Comparison of ENCODE assay signal across 8 cellular contexts in the genomic region with DNA sequence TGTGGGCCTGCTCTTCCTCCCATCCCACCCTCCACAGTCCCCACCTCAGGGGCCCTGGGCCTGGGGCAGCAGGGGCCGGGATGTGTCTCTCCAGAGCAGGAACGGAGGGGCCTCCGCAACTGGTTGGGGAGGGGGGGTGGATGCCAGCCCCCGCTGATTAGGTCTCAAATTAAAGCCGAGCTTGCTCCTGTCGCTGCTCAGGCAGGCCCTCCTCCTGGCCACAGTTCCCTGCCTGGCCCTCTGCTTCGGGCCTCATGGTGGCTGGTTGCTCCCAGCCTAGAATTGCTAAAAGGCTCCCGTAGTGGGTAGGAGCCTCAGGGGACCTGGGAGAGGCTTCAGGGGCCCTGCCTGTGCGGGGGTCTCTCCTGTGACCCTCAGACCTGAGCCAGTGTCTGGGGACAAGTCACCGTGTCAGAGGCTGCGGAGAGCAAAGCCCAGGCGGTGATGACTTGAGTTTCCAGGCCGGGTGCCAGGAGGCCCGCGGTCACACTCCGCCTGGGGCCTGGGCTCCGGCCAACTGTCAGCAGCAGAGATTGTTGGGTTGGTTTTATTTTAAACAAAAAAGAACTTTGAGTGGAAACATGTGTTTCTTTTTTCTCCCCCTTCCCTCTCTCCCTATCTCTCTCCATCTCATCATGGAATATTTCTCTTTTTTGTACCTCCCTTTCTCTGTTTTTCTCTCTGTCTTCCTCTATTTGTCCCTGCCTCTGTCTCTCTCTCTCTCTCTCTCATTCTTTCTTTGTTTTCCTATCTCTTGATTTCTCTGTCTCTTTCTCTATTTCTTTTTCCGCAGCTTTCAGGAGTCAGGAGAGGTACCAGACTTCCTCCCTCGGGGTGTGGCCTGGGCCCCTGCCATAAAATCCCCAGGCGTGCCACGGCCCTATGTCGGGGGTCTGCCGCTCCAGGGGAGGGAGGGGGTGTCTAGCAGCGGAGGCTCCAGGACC. TPM values are rescaled to one million over a fixed set of nuclear protein-coding genes. Genes with fewer than 3 reads are reported as not detected.
A peak's percentile ranks its signal among the peaks of the same experiment; 100 is the strongest.
DNase-seq lines count a peak whose midpoint lies in the region; ATAC-seq, FAIRE-seq and TF ChIP-seq lines count a peak whose summit lies in the region.

No MANE protein-coding gene starts in this region.

- POLR2A ChIA-PET in HepG2 (lab: Yijun Ruan, JAX) = interaction anchor here (1.2 to 1.7 kb wide), 3 partner anchors 11 to 32 kb away, joined by 4 to 9 read pairs (median 7); no protein-coding TSS in a partner anchor

- H3K36me3 Mint-ChIP-seq in activated T-cell treated with anti-CD3 and anti-CD28 coated beads, Interleukin-2, amount 50 U/mL, for 24 hours (ENCODE audit: low read depth) = no peaks in the 10 kb centered on the region

- H3K27me3 ChIP-seq in MG63 = no peaks in the 10 kb centered on the region
- H3K27me3 ChIP-seq in HepG2 (ENCODE audit: control insufficient read depth in 1 of 2, insufficient read depth in 2 of 2, low read length in 2 of 2) = peaks cover 5 to 17% of the 10 kb centered on the region in 2 experiments; a peak in 3 of 5 replicates
- H3K27me3 ChIP-seq in thoracic aorta (replicated peaks; ENCODE audit: insufficient read depth) = no peaks in the 10 kb centered on the region

- TF ChIP-seq RAD21 in HepG2 (CRISPR knock-in tag; IDR thresholded peaks at IDR 0.05) = no peak

- peak; percentile 32 for FAIRE-seq in A204.1 (lab: Jason Lieb, UNC)
- no peak for FAIRE-seq in HepG2 (lab: Jason Lieb, UNC)

- peak overlapping the region; percentile 74 for H3K4me2 ChIP-seq in HepG2 (ENCODE audit: low read depth, low read length)

- H3K4me1 ChIP-seq in HepG2 (ENCODE audit: insufficient read depth, low read length) = peaks cover 99% of the 10 kb centered on the region
- H3K4me1 ChIP-seq in thoracic aorta (ENCODE audit: control insufficient read depth in 1 of 2, low read depth in 2 of 2) = peaks cover 20 to 41% of the 10 kb centered on the region in 2 donors

- ATAC-seq in HepG2 = peak; percentile 58
- ATAC-seq in thoracic aorta (ENCODE audit: insufficient number of reproducible peaks, low FRiP score, low read depth) = peak; percentile 8
- ATAC-seq in GM21786 (IDR thresholded peaks at IDR 0.05; ENCODE audit: unreplicated experiment) = no peak

- peak in 1 of 2 experiments; percentile 32; a peak in 2 of 4 replicates for TF ChIP-seq POLR2A in HepG2 (IDR thresholded peaks at IDR 0.05; ENCODE audit: insufficient read depth in 1 of 2, low read depth in 2 of 2, low read length in 2 of 2)

- H3K27ac Mint-ChIP-seq in activated T-cell treated with anti-CD3 and anti-CD28 coated beads, Interleukin-2, amount 50 U/mL, for 24 hours = no peak overlapping the region

- H3K4me3 ChIP-seq in MG63 (no peak overlapping the region), HepG2 (replicated peaks in 1 of 3; ENCODE audit: insufficient read depth in 1 of 3, low read depth in 2 of 3, low read length in 3 of 3) (peak overlapping the region; percentile 23 to 63 (median 45); a peak in 5 of 6 replicates), thoracic aorta (peak overlapping the region; percentile 32)

- CTCF ChIA-PET in HepG2 (lab: Yijun Ruan, JAX; ENCODE audit: low intra/inter-chr PET ratio, low total read pairs) = no interaction called here

- peak overlapping the region; percentile 74 for H3K9ac ChIP-seq in HepG2 (ENCODE audit: insufficient read depth, low read depth, low read length)

- intact Hi-C loops in HepG2 (cut with micrococcal nuclease; ENCODE audit: unreplicated experiment) = no loop called here

- H3K9me3 ChIP-seq in MG63 (no peaks in the 10 kb centered on the region), HepG2 (ENCODE audit: low read length) (no peaks in the 10 kb centered on the region), thoracic aorta (no peaks in the 10 kb centered on the region)

- H3K4me3 Mint-ChIP-seq in activated T-cell treated with anti-CD3 and anti-CD28 coated beads, Interleukin-2, amount 50 U/mL, for 24 hours = no peak overlapping the region

- H4K20me1 ChIP-seq in HepG2 (ENCODE audit: insufficient read depth, low read length) = no peaks in the 10 kb centered on the region

- no peak for TF ChIP-seq EP300 in HepG2 (IDR thresholded peaks at IDR 0.05; ENCODE audit: low read depth in 2 of 2, low read length in 2 of 2)
- TF ChIP-seq EP300 in HepG2 (CRISPR knock-in tag; IDR thresholded peaks at IDR 0.05; ENCODE audit: borderline replicate concordance) = no peak

- in situ Hi-C loops in HepG2 (cut with HindIII; ENCODE audit: extremely low pct_ligation_motif_present, low pct_unique_long_range_greater_than_20kb) = no loop called here

- no peaks in the 10 kb centered on the region for H3K27me3 Mint-ChIP-seq in activated T-cell treated with anti-CD3 and anti-CD28 coated beads, Interleukin-2, amount 50 U/mL, for 24 hours

- H3K79me2 ChIP-seq in HepG2 (ENCODE audit: insufficient read depth, low read length) = no peaks in the 10 kb centered on the region

- no TSS peak for BruUV-seq in HepG2 (replicated peaks; lab: Mats Ljungman, UMichigan)

- DNase-seq in MG63 = peak; percentile 93
- peak; percentile 83 for DNase-seq in cerebellum (ENCODE audit: low spot score)
- no peak for DNase-seq in HepG2 (ENCODE audit: low spot score)
- peak; percentile 45 for DNase-seq in thoracic aorta (ENCODE audit: low spot score)
- no peak for DNase-seq in activated T-cell treated with anti-CD3 and anti-CD28 coated beads, Interleukin-2, amount 50 U/mL, for 24 hours
- no peak for DNase-seq in activated effector memory CD4-positive, alpha-beta T cell treated with Interleukin-2 at 50 U/mL for 16 hours

- peak overlapping the region; percentile 27 for H3K27ac ChIP-seq in HepG2 (ENCODE audit: extremely low read length, insufficient read depth, low read length)
- peak overlapping the region; percentile 67 to 86 for H3K27ac ChIP-seq in thoracic aorta

- H2AFZ ChIP-seq in HepG2 (ENCODE audit: low read length) = peak overlapping the region; percentile 50

- 15% methylated on average over 17 of the region's 24 CpGs for WGBS in HepG2 (ENCODE audit: low lambda C conversion rate)

- no peaks in the 10 kb centered on the region for H3K4me1 Mint-ChIP-seq in activated T-cell treated with anti-CD3 and anti-CD28 coated beads, Interleukin-2, amount 50 U/mL, for 24 hours (ENCODE audit: low read depth)

- no peaks in the 10 kb centered on the region for H3K9me3 Mint-ChIP-seq in activated T-cell treated with anti-CD3 and anti-CD28 coated beads, Interleukin-2, amount 50 U/mL, for 24 hours

- H3K36me3 ChIP-seq in MG63 (no peaks in the 10 kb centered on the region), HepG2 (replicated peaks in 1 of 2; ENCODE audit: control insufficient read depth in 1 of 2, insufficient read depth in 2 of 2, low read length in 2 of 2) (no peaks in the 10 kb centered on the region), thoracic aorta (no peaks in the 10 kb centered on the region)

- TF ChIP-seq CTCF in HepG2 (CRISPR knock-in tag; IDR thresholded peaks at IDR 0.05) (no peak), thoracic aorta (IDR thresholded peaks at IDR 0.05) (no peak)

RNA-seq across cellular contexts. Expression of gene EPHA2, which starts 20.0 kb away (rescaled TPM):
- 68.4 and 80.5 TPM in 2 replicates for total RNA-seq in MG63 (2014; rRNA removed; shearing (Covaris generic); ENCODE audit: low replicate concordance)
- 2.3 TPM for total RNA-seq in cerebellum
- 15.5 and 33.6 TPM in 2 replicates for total RNA-seq in HepG2 (2016; rRNA removed; fragmentation: Illumina TruSeq; extraction: Trizol)
- 6.7 and 7.8 TPM in 2 replicates for total RNA-seq in HepG2 (2016; cell fraction: cytosol; rRNA removed; fragmentation: Illumina TruSeq; extraction: Trizol; ENCODE audit: low read depth)
- total RNA-seq in HepG2 (2016; cell fraction: insoluble cytoplasmic fraction; rRNA removed; fragmentation: Illumina TruSeq; extraction: Trizol) = 10.8 and 35.8 TPM in 2 replicates
- 14.9 and 16.9 TPM in 2 replicates for total RNA-seq in HepG2 (2016; cell fraction: membrane; rRNA removed; fragmentation: Illumina TruSeq; extraction: Trizol)
- 41.9 and 47.9 TPM in 2 replicates for total RNA-seq in HepG2 (2016; cell fraction: nucleus; rRNA removed; fragmentation: Illumina TruSeq; extraction: Trizol)
- polyA plus RNA-seq in HepG2 (2011; rRNA removed) = 53.6 and 62.5 TPM in 2 replicates
- 39.1 and 62.9 TPM in 2 replicates for polyA plus RNA-seq in HepG2 (2011; cell fraction: cytosol; rRNA removed)
- 163 and 212 TPM in 2 replicates for polyA plus RNA-seq in HepG2 (2011; cell fraction: nucleus; rRNA removed)
- 25.4 and 56.3 TPM in 2 replicates for polyA plus RNA-seq in HepG2 (2012)
- polyA plus RNA-seq in HepG2 (2016; cell fraction: cytosol; fragmentation: Illumina TruSeq; extraction: Trizol; ENCODE audit: low read depth) = 2.1 and 2.2 TPM in 2 replicates
- 11.5 and 14.9 TPM in 2 replicates for polyA plus RNA-seq in HepG2 (2016; cell fraction: insoluble cytoplasmic fraction; fragmentation: Illumina TruSeq; extraction: Trizol; ENCODE audit: low read depth)
- polyA plus RNA-seq in HepG2 (2016; cell fraction: membrane; fragmentation: Illumina TruSeq; extraction: Trizol; ENCODE audit: low read depth) = 5.7 and 6.8 TPM in 2 replicates
- polyA plus RNA-seq in HepG2 (2016; cell fraction: nucleus; fragmentation: Illumina TruSeq; extraction: Trizol; ENCODE audit: insufficient read depth, low read depth) = 84.4 and 87.2 TPM in 2 replicates
- polyA minus RNA-seq in HepG2 (2011; rRNA and poly(A)+ RNA removed; ENCODE audit: low replicate concordance) = 69.9 and 218 TPM in 2 replicates
- polyA minus RNA-seq in HepG2 (2011; cell fraction: cytosol; rRNA and poly(A)+ RNA removed) = 72.7 and 86.9 TPM in 2 replicates
- polyA minus RNA-seq in HepG2 (2011; cell fraction: nucleus; rRNA and poly(A)+ RNA removed) = 65.6 and 79.3 TPM in 2 replicates
- total RNA-seq in thoracic aorta = 10 to 100 TPM; 20.3 to 32.9 TPM

RNA-seq across cellular contexts. Expression of gene ARHGEF19, which starts 36.6 kb away (rescaled TPM):
- 20.4 and 36.3 TPM in 2 replicates for total RNA-seq in MG63 (2014; rRNA removed; shearing (Covaris generic); ENCODE audit: low replicate concordance)
- total RNA-seq in cerebellum (0.64 TPM), HepG2 (2016; rRNA removed; fragmentation: Illumina TruSeq; extraction: Trizol) (1.8 and 2.0 TPM in 2 replicates), thoracic aorta (1 to 10 TPM; 8.1 to 8.5 TPM)
- 0.53 and 1.0 TPM in 2 replicates for total RNA-seq in HepG2 (2016; cell fraction: cytosol; rRNA removed; fragmentation: Illumina TruSeq; extraction: Trizol; ENCODE audit: low read depth)
- total RNA-seq in HepG2 (2016; cell fraction: insoluble cytoplasmic fraction; rRNA removed; fragmentation: Illumina TruSeq; extraction: Trizol) = 1.4 and 2.3 TPM in 2 replicates
- 1.3 and 1.5 TPM in 2 replicates for total RNA-seq in HepG2 (2016; cell fraction: membrane; rRNA removed; fragmentation: Illumina TruSeq; extraction: Trizol)
- 1.9 and 2.1 TPM in 2 replicates for total RNA-seq in HepG2 (2016; cell fraction: nucleus; rRNA removed; fragmentation: Illumina TruSeq; extraction: Trizol)
- 1.7 and 2.2 TPM in 2 replicates for polyA plus RNA-seq in HepG2 (2011; rRNA removed)
- polyA plus RNA-seq in HepG2 (2011; cell fraction: cytosol; rRNA removed) = 1.7 and 2.2 TPM in 2 replicates
- polyA plus RNA-seq in HepG2 (2011; cell fraction: nucleus; rRNA removed) = 9.9 and 10.1 TPM in 2 replicates
- polyA plus RNA-seq in HepG2 (2012) = 0.88 and 1.6 TPM in 2 replicates
- polyA plus RNA-seq in HepG2 (2016; cell fraction: cytosol; fragmentation: Illumina TruSeq; extraction: Trizol; ENCODE audit: low read depth) = 0.47 and 1.2 TPM in 2 replicates
- polyA plus RNA-seq in HepG2 (2016; cell fraction: insoluble cytoplasmic fraction; fragmentation: Illumina TruSeq; extraction: Trizol; ENCODE audit: low read depth) = 1.7 and 2.2 TPM in 2 replicates
- 0.94 and 1.7 TPM in 2 replicates for polyA plus RNA-seq in HepG2 (2016; cell fraction: membrane; fragmentation: Illumina TruSeq; extraction: Trizol; ENCODE audit: low read depth)
- 4.0 and 5.0 TPM in 2 replicates for polyA plus RNA-seq in HepG2 (2016; cell fraction: nucleus; fragmentation: Illumina TruSeq; extraction: Trizol; ENCODE audit: insufficient read depth, low read depth)
- polyA minus RNA-seq in HepG2 (2011; rRNA and poly(A)+ RNA removed; ENCODE audit: low replicate concordance) = 1.3 and 7.5 TPM in 2 replicates
- 0.69 and 0.79 TPM in 2 replicates for polyA minus RNA-seq in HepG2 (2011; cell fraction: cytosol; rRNA and poly(A)+ RNA removed)
- 1.4 and 2.1 TPM in 2 replicates for polyA minus RNA-seq in HepG2 (2011; cell fraction: nucleus; rRNA and poly(A)+ RNA removed)

Comparison
In these comparisons a context has a peak if more than half of its experiments do, and no peak if none do; other contexts are left out.
1. DNase-seq: peak in MG63 (single experiment), cerebellum (single experiment) and thoracic aorta (single experiment); none in HepG2 (single experiment), activated T-cell treated with anti-CD3 and anti-CD28 coated beads, Interleukin-2, amount 50 U/mL, for 24 hours (single experiment) and activated effector memory CD4-positive, alpha-beta T cell treated with Interleukin-2 at 50 U/mL for 16 hours (single experiment).